Comparison of ENCODE assay signal across 8 cellular contexts in genomic region chr18:59402432-59403090, GRCh38. TPM values are rescaled to one million over a fixed set of nuclear protein-coding genes. Genes with fewer than 3 reads are reported as not detected.
A peak's percentile ranks its signal among the peaks of the same experiment; 100 is the strongest.
DNase-seq lines count a peak whose midpoint lies in the region; ATAC-seq and TF ChIP-seq lines count a peak whose summit lies in the region.

No MANE protein-coding gene starts in this region.

- DNase-seq in CD4-positive, alpha-beta T cell, result peak; percentile 44 to 74 (median 60)
- DNase-seq in NCI-H510A (lab: John Stamatoyannopoulos, UW) (peak; percentile 96), cerebellum (ENCODE audit: low spot score) (peak; percentile 83), left lung (peak; percentile 56 to 82)
- peak; percentile 50 for DNase-seq in activated CD4-positive, alpha-beta T cell treated with anti-CD3 and anti-CD28 coated beads for 1 hour
- DNase-seq in stimulated activated CD4-positive, alpha-beta T cell treated with anti-CD3 and anti-CD28 coated beads, TNF-alpha, amount 100 ng/mL, for 48 hours (ENCODE audit: low read depth in 3 of 3), result peak; percentile 56 to 65 (median 58)

- H3K36me3 Mint-ChIP-seq in CD4-positive, alpha-beta T cell (ENCODE audit: low read depth), result no peaks in the 10 kb centered on the region

- no peaks in the 10 kb centered on the region for H3K27me3 ChIP-seq in CD4-positive, alpha-beta T cell (ENCODE audit: control insufficient read depth, insufficient read depth, low read length)
- H3K27me3 ChIP-seq in left lung, result peaks cover 0 to 5% of the 10 kb centered on the region in 2 donors

- no peak overlapping the region for H3K4me3 ChIP-seq in left lung

- no peaks in the 10 kb centered on the region for H3K4me1 Mint-ChIP-seq in CD4-positive, alpha-beta T cell (ENCODE audit: low read depth)

- no peaks in the 10 kb centered on the region for H3K9me3 ChIP-seq in CD4-positive, alpha-beta T cell (ENCODE audit: control insufficient read depth, low read length)
- H3K9me3 ChIP-seq in left lung, result no peaks in the 10 kb centered on the region

- H3K4me3 Mint-ChIP-seq in CD4-positive, alpha-beta T cell, result no peak overlapping the region

- no peak overlapping the region for H3K27ac ChIP-seq in CD4-positive, alpha-beta T cell (ENCODE audit: low read depth, low read length)
- H3K27ac ChIP-seq in left lung, result no peak overlapping the region

- peak; percentile 95 for TF ChIP-seq CTCF in CD4-positive, alpha-beta T cell (IDR thresholded peaks at IDR 0.05)
- peak; percentile 80 to 92 for TF ChIP-seq CTCF in left lung (IDR thresholded peaks at IDR 0.05)

- no peak overlapping the region for H3K27ac Mint-ChIP-seq in CD4-positive, alpha-beta T cell

- H3K9me3 Mint-ChIP-seq in CD4-positive, alpha-beta T cell, result no peaks in the 10 kb centered on the region

- ATAC-seq in CD4-positive, alpha-beta T cell (ENCODE audit: poor library complexity), result peak; percentile 97
- peak; percentile 99 for ATAC-seq in GM19372 (IDR thresholded peaks at IDR 0.05; ENCODE audit: low read depth, unreplicated experiment)
- peak; percentile 96 for ATAC-seq in HG03439 (IDR thresholded peaks at IDR 0.05; ENCODE audit: unreplicated experiment)
- ATAC-seq in left lung, result peak; percentile 100

- H3K27me3 Mint-ChIP-seq in CD4-positive, alpha-beta T cell, result peaks cover 11% of the 10 kb centered on the region

- H3K36me3 ChIP-seq in left lung, result no peaks in the 10 kb centered on the region

- CTCF ChIA-PET in CD4-positive, alpha-beta T cell (lab: Charles Lee), result interaction anchor here (0.9 to 4.7 kb wide), 18 partner anchors 8 to 318 kb away, joined by 3 to 67 read pairs (median 3); partner anchors contain the start of gene CPLX4

- no peaks in the 10 kb centered on the region for H3K4me1 ChIP-seq in left lung

- POLR2A ChIA-PET in CD4-positive, alpha-beta T cell (lab: Charles Lee), result interaction anchor here (0.6 to 1.3 kb wide), 4 partner anchors 13 to 94 kb away, joined by 3 to 10 read pairs (median 4); partner anchors contain the start of gene LMAN1

- intact Hi-C loops in CD4-positive, alpha-beta T cell (cut with DNase I, micrococcal nuclease), result loop anchor here (2.0 to 5.0 kb wide), 5 partner anchors 94 to 620 kb away; no protein-coding TSS in a partner anchor
- intact Hi-C loops in left lung (cut with DNase I), result loop anchor here in 1 of 2 donors (5.0 kb wide), 2 partner anchors 95 to 155 kb away; no protein-coding TSS in a partner anchor

RNA-seq across cellular contexts. Expression of gene LMAN1, which starts 43.5 kb away (rescaled TPM):
- total RNA-seq in CD4-positive, alpha-beta T cell, result 10 to 100 TPM; 23.9 to 26.1 TPM
- 53.2 TPM for total RNA-seq in cerebellum
- 100 to 1,000 TPM in 1 of 2 donors, 10 to 100 TPM in 1; 93.1 to 105 TPM for total RNA-seq in left lung
